Comparison of ENCODE assay signal across 29 cellular contexts in genomic region chr22:24386814-24387550, GRCh38. TPM values are rescaled to one million over a fixed set of nuclear protein-coding genes. Genes with fewer than 3 reads are reported as not detected.
DNase-seq lines count a peak whose midpoint lies in the region; ATAC-seq and TF ChIP-seq lines count a peak whose summit lies in the region.
"Had no signal": no experiment of that assay in that cellular context is flagged by ENCODE, and none has a peak within 500 bp of the region (broad histone marks: within the 10 kb centered on the region; RNA-seq: fewer than 3 reads in every experiment).

No MANE protein-coding gene starts in this region.

- TF ChIP-seq CTCF in LNCaP clone FGC (IDR thresholded peaks at IDR 0.05; ENCODE audit: control insufficient read depth, extremely low read depth, insufficient read depth) (no peak), VCaP (conservative IDR thresholded peaks at IDR 0.05) (no peak)

- no peaks in the 10 kb centered on the region for H3K27me3 ChIP-seq in H7 (ENCODE audit: control insufficient read depth, insufficient read depth, low read length)
- H3K27me3 ChIP-seq: BLaER1 treated with 17β-estradiol and CSF1 and Interleukin-3, amounts not matched to agents 10 nM and 100 nM had no signal

- H3K4me3 ChIP-seq in LNCaP clone FGC (ENCODE audit: low read depth, low read length) = no peak overlapping the region
- H3K4me3 ChIP-seq in H7 (ENCODE audit: insufficient read depth, low read depth, low read length) = no peak overlapping the region
- H3K4me3 ChIP-seq: BLaER1 treated with 17β-estradiol and CSF1 and Interleukin-3, amounts not matched to agents 10 nM and 100 nM; GM12878 had no signal

- ATAC-seq in Right ventricle myocardium superior (ENCODE audit: poor library complexity) = peak; percentile 34
- ATAC-seq: GM12878, Panc1 had no signal

- intact Hi-C loops in Right ventricle myocardium superior (cut with DNase I) = no loop called here
- intact Hi-C loops in cardiac septum (cut with DNase I) = no loop called here

- H3K27ac ChIP-seq in VCaP = peak overlapping the region; percentile 27
- H3K27ac ChIP-seq: BLaER1 treated with 17β-estradiol and CSF1 and Interleukin-3, amounts not matched to agents 10 nM and 100 nM; RWPE1 had no signal

- DNase-seq in Right ventricle myocardium superior (no peak), cardiac septum (ENCODE audit: low spot score) (no peak), LNCaP clone FGC (ENCODE audit: low read depth) (peak; percentile 83), H7 (no peak), cerebellar nuclear complex (lab: John Stamatoyannopoulos, UW) (no peak)
- no peak for DNase-seq in activated effector memory CD4-positive, alpha-beta T cell treated with anti-CD3 and anti-CD28 coated beads, Interleukin-2, amount 50 U/mL, for 16 hours
- DNase-seq: AML-193; Caco-2; CD4-positive, alpha-beta memory T cell; DMS 273 treated with DMSO at 0.1 percent for 48 hours; DMS79; EL; GDM1; GOT3; HCEC 1CT; IMR-90; KG1; MM.1S; NCI-H1048; NCI-H1417; NCI-H1694; NCI-H2029 treated with DMSO at 0.1 percent for 48 hours; NCI-H526 treated with DMSO at 0.1 percent for 48 hours; SHP77 treated with DMSO at 0.1 percent for 48 hours had no signal

- H3K36me3 ChIP-seq in H7 (replicated peaks; ENCODE audit: control insufficient read depth, insufficient read depth, low read length) = no peaks in the 10 kb centered on the region

RNA-seq across cellular contexts. Expression of gene ADORA2A, which starts 40.4 kb away (rescaled TPM):
- total RNA-seq in Right ventricle myocardium superior (4.1 TPM), cardiac septum (5.3 TPM)
- 4.0 and 7.0 TPM in 2 replicates for total RNA-seq in H7 (2014; rRNA removed; shearing (Covaris generic))
